8 cellular contexts compared by ENCODE assay signal in the genomic region with DNA sequence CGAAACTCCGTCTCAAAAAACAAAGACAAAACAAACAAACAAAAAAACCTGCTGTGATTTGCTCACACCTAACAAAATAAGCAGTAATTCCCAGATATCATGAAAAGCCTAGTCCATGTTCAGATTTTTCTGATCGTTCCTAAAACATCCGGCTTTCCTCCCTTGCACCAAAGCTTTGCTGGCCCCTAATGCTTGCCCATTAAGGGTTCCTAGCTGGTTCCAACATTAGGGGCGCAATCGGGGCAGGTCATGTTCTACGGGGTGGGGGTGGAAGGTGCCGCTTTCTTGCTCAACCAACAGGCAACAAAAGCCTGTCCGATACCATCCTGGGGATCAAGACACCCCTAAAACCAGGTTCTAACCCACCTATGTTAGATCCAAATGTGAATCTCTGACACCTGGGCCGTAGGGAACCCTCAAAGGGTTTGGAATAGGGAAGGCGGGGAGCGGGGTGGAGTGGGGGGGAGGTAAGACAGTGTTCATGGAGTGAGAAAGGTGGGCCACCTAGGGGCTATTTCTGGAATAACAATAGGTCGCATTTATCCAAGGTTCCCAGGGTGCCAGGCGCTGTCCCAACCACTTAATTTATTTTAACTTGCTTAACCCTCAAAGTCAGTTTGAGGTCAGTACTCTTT. TPM values are rescaled to one million over a fixed set of nuclear protein-coding genes. Genes with fewer than 3 reads are reported as not detected.
DNase-seq lines count a peak whose midpoint lies in the region; ATAC-seq and TF ChIP-seq lines count a peak whose summit lies in the region.

No MANE protein-coding gene starts in this region.

- H3K4me1 ChIP-seq in MM.1S (ENCODE audit: low read length) (no peaks in the 10 kb centered on the region), mammary epithelial cell (ENCODE audit: insufficient read depth, low read length) (peaks cover 20% of the 10 kb centered on the region)

- H4K20me1 ChIP-seq in MM.1S (ENCODE audit: insufficient read depth, low read length) (no peaks in the 10 kb centered on the region), SU-DHL-6 (ENCODE audit: low read depth, low read length) (no peaks in the 10 kb centered on the region), mammary epithelial cell (ENCODE audit: insufficient read depth, low read length) (no peaks in the 10 kb centered on the region)

- H3F3A ChIP-seq in MM.1S (ENCODE audit: insufficient read depth, low read length), result no peaks in the 10 kb centered on the region
- H3F3A ChIP-seq in SU-DHL-6 (ENCODE audit: insufficient read depth), result peaks cover 27% of the 10 kb centered on the region

- no peak for ATAC-seq in HG02759 (IDR thresholded peaks at IDR 0.05; ENCODE audit: unreplicated experiment)
- no peak for ATAC-seq in HG03196 (IDR thresholded peaks at IDR 0.05; ENCODE audit: unreplicated experiment)

- H3K27ac ChIP-seq in MM.1S (ENCODE audit: low read length) (no peak overlapping the region), SU-DHL-6 (ENCODE audit: low read depth, low read length) (no peak overlapping the region; the same call in 1 of the 2 replicates), mammary epithelial cell (ENCODE audit: insufficient read depth, low read depth, low read length) (no peak overlapping the region)

- H3K4me3 ChIP-seq in MM.1S (ENCODE audit: low read length) (no peak overlapping the region), SU-DHL-6 (ENCODE audit: insufficient read depth, low read length, poor library complexity, severe bottlenecking) (no peak overlapping the region), mammary epithelial cell (replicated peaks in 1 of 3; ENCODE audit: insufficient read depth in 1 of 3, low read depth in 2 of 3, low read length in 3 of 3) (no peak overlapping the region)

- TF ChIP-seq CTCF in MM.1S (IDR thresholded peaks at IDR 0.05; ENCODE audit: low read length) (peak; percentile 49), SU-DHL-6 (IDR thresholded peaks at IDR 0.05; ENCODE audit: insufficient read depth, low read length, poor library complexity, severe bottlenecking) (peak; percentile 59), mammary epithelial cell (conservative IDR thresholded peaks at IDR 0.05 in 1 of 2, IDR thresholded peaks at IDR 0.05 in 1 of 2; ENCODE audit: extremely low read depth in 1 of 2, insufficient read depth in 1 of 2, low read depth in 1 of 2, low read length in 2 of 2) (peak; percentile 43 to 61)

- H3K36me3 ChIP-seq in MM.1S (replicated peaks; ENCODE audit: insufficient read depth, low read length), result no peaks in the 10 kb centered on the region
- no peaks in the 10 kb centered on the region for H3K36me3 ChIP-seq in SU-DHL-6 (ENCODE audit: low read length)
- H3K36me3 ChIP-seq in mammary epithelial cell (ENCODE audit: insufficient read depth, low read length), result no peaks in the 10 kb centered on the region

- H3K9ac ChIP-seq in MM.1S (ENCODE audit: low read length), result no peak overlapping the region
- H3K9ac ChIP-seq in SU-DHL-6 (ENCODE audit: low read length), result peak overlapping the region; percentile 39
- H3K9ac ChIP-seq in mammary epithelial cell (ENCODE audit: insufficient read depth, low read length), result no peak overlapping the region

- peak overlapping the region; percentile 34; the same call in 1 of the 2 replicates for H2AFZ ChIP-seq in MM.1S (ENCODE audit: low read length)
- H2AFZ ChIP-seq in SU-DHL-6 (ENCODE audit: low read depth, low read length, severe bottlenecking), result peak overlapping the region; percentile 89
- H2AFZ ChIP-seq in mammary epithelial cell (ENCODE audit: low read depth, low read length), result peak overlapping the region; percentile 90

- no peaks in the 10 kb centered on the region for H3K9me2 ChIP-seq in MM.1S (replicated peaks; ENCODE audit: insufficient read depth, low read length)
- H3K9me2 ChIP-seq in SU-DHL-6 (replicated peaks; ENCODE audit: insufficient read depth, low read length), result no peaks in the 10 kb centered on the region

- WGBS in mammary epithelial cell (ENCODE audit: low coverage, missing lambda C conversion rate), result 17% methylated on average over 8 of the region's 14 CpGs

- CTCF ChIA-PET in mammary epithelial cell (lab: Charles Lee; ENCODE audit: low non-redundant PET), result no interaction called here

- H3K4me2 ChIP-seq in MM.1S (ENCODE audit: low read depth, low read length), result peak overlapping the region; percentile 42
- H3K4me2 ChIP-seq in SU-DHL-6 (ENCODE audit: low read depth, low read length, poor library complexity, severe bottlenecking), result peak overlapping the region; percentile 52
- peak overlapping the region; percentile 51 for H3K4me2 ChIP-seq in mammary epithelial cell (ENCODE audit: insufficient read depth, low read depth, low read length)

- dilution Hi-C loops in mammary epithelial cell (cut with HindIII; ENCODE audit: low sequenced_read_pairs), result no loop called here

- intact Hi-C loops in mammary epithelial cell (cut with micrococcal nuclease), result loop anchor here (1.0 kb wide), 3 partner anchors 23 to 117 kb away; no protein-coding TSS in a partner anchor

- no peaks in the 10 kb centered on the region for H3K79me2 ChIP-seq in MM.1S (ENCODE audit: low read length)
- H3K79me2 ChIP-seq in SU-DHL-6 (ENCODE audit: insufficient read depth, low read length), result no peaks in the 10 kb centered on the region
- no peaks in the 10 kb centered on the region for H3K79me2 ChIP-seq in mammary epithelial cell (ENCODE audit: insufficient read depth, low read length)

- no TSS peak for BruUV-seq in mammary epithelial cell (replicated peaks; lab: Mats Ljungman, UMichigan)

- DNase-seq in GM03348 (ENCODE audit: low spot score) (peak; percentile 90), MM.1S (peak; percentile 16), mammary epithelial cell (peak; percentile 46), iPS-NIHi11 (ENCODE audit: low spot score) (peak; percentile 87)
- DNase-seq in stimulated activated CD4-positive, alpha-beta T cell treated with anti-CD3 and anti-CD28 coated beads, Interleukin-12 subunit alpha, Interleukin-12 subunit beta, amount 100 ng/mL, for 4 hours, result peak; percentile 22

- in situ Hi-C loops in mammary epithelial cell (cut with MboI; ENCODE audit: low sequenced_read_pairs in 2 of 2), result no loop called here

- H3K9me3 ChIP-seq in MM.1S (replicated peaks; ENCODE audit: insufficient read depth, low read length) (no peaks in the 10 kb centered on the region), SU-DHL-6 (ENCODE audit: insufficient read depth, low read length) (no peaks in the 10 kb centered on the region), mammary epithelial cell (replicated peaks; ENCODE audit: insufficient read depth, low read length) (no peaks in the 10 kb centered on the region)

- peaks cover 53% of the 10 kb centered on the region for H3K27me3 ChIP-seq in MM.1S (replicated peaks; ENCODE audit: insufficient read depth, low read length)
- H3K27me3 ChIP-seq in SU-DHL-6 (ENCODE audit: low read length), result no peaks in the 10 kb centered on the region
- no peaks in the 10 kb centered on the region for H3K27me3 ChIP-seq in mammary epithelial cell (ENCODE audit: insufficient read depth, low read length)

RNA-seq across cellular contexts. Expression of a gene that starts 25.3 kb away (rescaled TPM):
- 100 to 1,000 TPM; 344 to 808 TPM for total RNA-seq in mammary epithelial cell
- 901 TPM for polyA plus RNA-seq in mammary epithelial cell
- polyA minus RNA-seq in mammary epithelial cell, result 137 TPM

RNA-seq across cellular contexts. Expression of a gene that starts 44.6 kb away (rescaled TPM):
- under 1 TPM; 0.17 to 0.42 TPM for total RNA-seq in mammary epithelial cell
- 0.16 TPM for polyA plus RNA-seq in mammary epithelial cell
- polyA minus RNA-seq in mammary epithelial cell, result 0.21 TPM

RNA-seq across cellular contexts. Expression of a gene that starts 48.3 kb away (rescaled TPM):
- total RNA-seq in mammary epithelial cell, result 1 to 10 TPM in 1 of 2 donors, not detected in 1; 1.9 TPM
- 0.17 TPM for polyA plus RNA-seq in mammary epithelial cell
- not detected for polyA minus RNA-seq in mammary epithelial cell

RNA-seq across cellular contexts. Expression of a gene that starts 48.8 kb away (rescaled TPM):
- total RNA-seq in mammary epithelial cell, result 1 to 10 TPM in 1 of 2 donors, not detected in 1; 1.0 TPM
- polyA plus RNA-seq in mammary epithelial cell, result not detected
- polyA minus RNA-seq in mammary epithelial cell, result not detected

RNA-seq across cellular contexts. Expression of a gene that starts 52.8 kb away (rescaled TPM):
- total RNA-seq in mammary epithelial cell, result 1 to 10 TPM in 1 of 2 donors, not detected in 1; 1.1 TPM
- 0.67 TPM for polyA plus RNA-seq in mammary epithelial cell
- polyA minus RNA-seq in mammary epithelial cell, result not detected

Comparison
In these comparisons a context has a peak if more than half of its experiments do, and no peak if none do; other contexts are left out.
1. DNase-seq: peak in every context shown above with its lines; median percentile 90 in GM03348; 87 in iPS-NIHi11; 46 in mammary epithelial cell; 22 in stimulated activated CD4-positive, alpha-beta T cell treated with anti-CD3 and anti-CD28 coated beads, Interleukin-12 subunit alpha, Interleukin-12 subunit beta, amount 100 ng/mL, for 4 hours; 16 in MM.1S.
2. H2AFZ ChIP-seq: peak in every context shown above with its lines; median percentile 90 in mammary epithelial cell; 89 in SU-DHL-6; 34 in MM.1S.